Comparison of ENCODE assay signal across 12 cellular contexts in genomic region chr20:4167261-4168004, GRCh38. TPM values are rescaled to one million over a fixed set of nuclear protein-coding genes. Genes with fewer than 3 reads are reported as not detected.
A peak's percentile ranks its signal among the peaks of the same experiment; 100 is the strongest.
DNase-seq lines count a peak whose midpoint lies in the region; ATAC-seq and TF ChIP-seq lines count a peak whose summit lies in the region.
"Had no signal": no experiment of that assay in that cellular context is flagged by ENCODE, and none has a peak within 500 bp of the region (broad histone marks: within the 10 kb centered on the region; RNA-seq: fewer than 3 reads in every experiment).

No MANE protein-coding gene starts in this region.

- H4K20me1 ChIP-seq in osteoblast (ENCODE audit: insufficient read depth, low read length): peaks cover 52% of the 10 kb centered on the region

- DNase-seq in ELF-1 (ENCODE audit: low read depth, low spot score) (peak; percentile 47), NT2/D1 (ENCODE audit: low read depth, low spot score) (no peak), head of caudate nucleus (peak; percentile 74 to 94 (median 86)), osteoblast (ENCODE audit: insufficient read length, low spot score, missing footprints) (peak; percentile 51), NOMO-1 (lab: John Stamatoyannopoulos, UW; ENCODE audit: unreplicated experiment in 2 of 2) (no peak), HPDE6-E6E7 (ENCODE audit: extremely low spot score) (no peak), NK-92 (lab: John Stamatoyannopoulos, UW; ENCODE audit: unreplicated experiment) (no peak)
- DNase-seq: MG63, mucosa of descending colon, SHP77 had no signal

- ATAC-seq in GM21360 (IDR thresholded peaks at IDR 0.05; ENCODE audit: unreplicated experiment): no peak
- ATAC-seq: mucosa of descending colon had no signal

- no peaks in the 10 kb centered on the region for H3K9me3 ChIP-seq in NT2/D1 (ENCODE audit: insufficient read depth, low read length)
- no peaks in the 10 kb centered on the region for H3K9me3 ChIP-seq in osteoblast (ENCODE audit: low read depth, low read length)
- H3K9me3 ChIP-seq: MG63, mucosa of descending colon, thoracic aorta had no signal

- TF ChIP-seq CTCF in osteoblast (IDR thresholded peaks at IDR 0.05; ENCODE audit: extremely low read depth, low read depth, low read length): no peak

- no peaks in the 10 kb centered on the region for H3K27me3 ChIP-seq in NT2/D1 (ENCODE audit: insufficient read depth, insufficient read length)
- no peaks in the 10 kb centered on the region for H3K27me3 ChIP-seq in osteoblast (ENCODE audit: insufficient read depth, low read length)
- H3K27me3 ChIP-seq: MG63 had no signal

- H3K4me2 ChIP-seq in osteoblast (ENCODE audit: insufficient read depth, low read length): no peak overlapping the region

- H3K36me3 ChIP-seq in NT2/D1 (ENCODE audit: insufficient read depth, insufficient read length, low read length): no peaks in the 10 kb centered on the region
- no peaks in the 10 kb centered on the region for H3K36me3 ChIP-seq in osteoblast (ENCODE audit: insufficient read depth, low read length)
- H3K36me3 ChIP-seq: MG63, thoracic aorta had no signal

- peaks cover 94% of the 10 kb centered on the region for H3K79me2 ChIP-seq in osteoblast (ENCODE audit: insufficient read depth, low read length)

- H3K27ac ChIP-seq in osteoblast (ENCODE audit: low read depth, low read length): no peak overlapping the region
- H3K27ac ChIP-seq: thoracic aorta had no signal

- H3K4me3 ChIP-seq in NT2/D1 (ENCODE audit: insufficient read length, low read depth) (no peak overlapping the region), osteoblast (ENCODE audit: insufficient read depth, low read length) (no peak overlapping the region)
- H3K4me3 ChIP-seq: MG63, mucosa of descending colon, thoracic aorta had no signal

- intact Hi-C loops in head of caudate nucleus (cut with DNase I): no loop called here

- H3K9ac ChIP-seq in NT2/D1 (ENCODE audit: insufficient read length, low read depth): peak overlapping the region; percentile 50

- H2AFZ ChIP-seq in osteoblast (ENCODE audit: low read length): no peak overlapping the region

- H3K4me1 ChIP-seq in NT2/D1 (ENCODE audit: insufficient read depth, insufficient read length): peaks cover 45% of the 10 kb centered on the region
- H3K4me1 ChIP-seq in osteoblast (ENCODE audit: insufficient read depth, low read length): peaks cover 20% of the 10 kb centered on the region

RNA-seq across cellular contexts. Expression of gene SMOX, which starts 18.8 kb away (rescaled TPM):
- total RNA-seq in osteoblast: 10.5 and 11.2 TPM in 2 replicates

Comparison
In these comparisons a context has a peak if more than half of its experiments do, and no peak if none do; other contexts are left out.
1. DNase-seq: peak in ELF-1 (single experiment), head of caudate nucleus (42 of 42) and osteoblast (single experiment); none in NT2/D1 (single experiment), NOMO-1 (0 of 2), HPDE6-E6E7 (single experiment) and NK-92 (single experiment).